14 cellular contexts compared by ENCODE assay signal in the genomic region with DNA sequence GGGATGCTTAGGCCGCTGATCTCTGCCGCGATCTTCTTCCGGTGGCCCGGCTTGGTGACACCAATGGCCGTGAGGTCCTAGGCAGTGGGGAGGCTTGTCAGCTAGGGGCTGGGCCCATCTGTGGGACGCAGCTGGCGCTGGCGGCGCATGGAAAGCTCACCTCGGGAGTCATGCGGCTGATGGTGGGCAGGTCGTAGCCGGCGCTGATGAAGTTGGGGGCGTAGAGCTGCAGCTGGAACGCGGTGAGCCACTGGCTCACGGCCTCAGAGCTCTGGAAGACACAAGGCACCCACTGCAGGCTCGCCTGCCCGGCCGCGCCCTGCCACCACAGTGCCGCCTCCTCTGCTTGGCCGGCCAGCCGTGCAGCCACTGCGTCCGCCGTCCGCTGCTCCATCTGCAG. TPM values are rescaled to one million over a fixed set of nuclear protein-coding genes. Genes with fewer than 3 reads are reported as not detected.
A peak's percentile ranks its signal among the peaks of the same experiment; 100 is the strongest.
DNase-seq lines count a peak whose midpoint lies in the region; ATAC-seq and TF ChIP-seq lines count a peak whose summit lies in the region.
"Had no signal": no experiment of that assay in that cellular context is flagged by ENCODE, and none has a peak within 500 bp of the region (broad histone marks: within the 10 kb centered on the region; RNA-seq: fewer than 3 reads in every experiment).

No MANE protein-coding gene starts in this region.

- DNase-seq in Caki2 (ENCODE audit: low read depth): peak; percentile 54
- peak; percentile 35 for DNase-seq in glomerular visceral epithelial cell (ENCODE audit: extremely low spot score)
- DNase-seq in neuronal stem cell (ENCODE audit: low spot score): no peak
- DNase-seq in uterus: no peak
- DNase-seq in MM.1S: no peak
- DNase-seq: AML-193; C1 segment of cervical spinal cord; CD4-positive, CD25-positive, alpha-beta regulatory T cell; CD8-positive, alpha-beta memory T cell; COR-L47; H9 had no signal

- H2BK5ac ChIP-seq in neuronal stem cell (ENCODE audit: low read length): peak overlapping the region; percentile 53

- H3K23ac ChIP-seq in neuronal stem cell (ENCODE audit: low read depth, low read length, poor library complexity): peak overlapping the region; percentile 22

- H3K27ac ChIP-seq in neuronal stem cell (replicated peaks; ENCODE audit: low read length) (no peak overlapping the region), uterus (no peak overlapping the region), MM.1S (ENCODE audit: low read length) (no peak overlapping the region)
- H3K27ac ChIP-seq: A549, HL-60 had no signal

- intact Hi-C loops in uterus (cut with DNase I; ENCODE audit: low total_unique reads): no loop called here

- H3K27me3 ChIP-seq in neuronal stem cell (ENCODE audit: control insufficient read depth in 3 of 3, insufficient read depth in 3 of 3, low read depth in 1 of 3, low read length in 3 of 3) (no peaks in the 10 kb centered on the region), uterus (no peaks in the 10 kb centered on the region), MM.1S (replicated peaks; ENCODE audit: insufficient read depth, low read length) (peaks cover 44% of the 10 kb centered on the region)

- no peaks in the 10 kb centered on the region for H3F3A ChIP-seq in MM.1S (ENCODE audit: insufficient read depth, low read length)

- no peak overlapping the region for H3K18ac ChIP-seq in neuronal stem cell (ENCODE audit: low read length)

- H3K4me1 ChIP-seq in neuronal stem cell (ENCODE audit: control insufficient read depth in 2 of 2, insufficient read depth in 1 of 2, low read depth in 1 of 2, low read length in 2 of 2) (peaks cover 0 to 3% of the 10 kb centered on the region in 2 donors), uterus (no peaks in the 10 kb centered on the region), MM.1S (ENCODE audit: low read length) (no peaks in the 10 kb centered on the region)
- H3K4me1 ChIP-seq: A549 had no signal

- H3K9me3 ChIP-seq in neuronal stem cell (replicated peaks in 1 of 2; ENCODE audit: control insufficient read depth in 2 of 2, insufficient read depth in 1 of 2, low read depth in 1 of 2, low read length in 2 of 2) (no peaks in the 10 kb centered on the region), uterus (no peaks in the 10 kb centered on the region), MM.1S (replicated peaks; ENCODE audit: insufficient read depth, low read length) (no peaks in the 10 kb centered on the region)
- H3K9me3 ChIP-seq: A549 had no signal

- no peak overlapping the region for H2AK5ac ChIP-seq in neuronal stem cell (ENCODE audit: low read depth, low read length)

- no CpG with 5 or more reads among the region's 30 CpGs for WGBS in neuronal stem cell (ENCODE audit: extremely low coverage in 2 of 2, insufficient read length in 2 of 2, insufficient replicate concordance in 1 of 2), 2 donors

- TF ChIP-seq CTCF in uterus (IDR thresholded peaks at IDR 0.05) (no peak), MM.1S (IDR thresholded peaks at IDR 0.05; ENCODE audit: low read length) (no peak)

- H3K36me3 ChIP-seq in neuronal stem cell (replicated peaks in 1 of 2; ENCODE audit: control insufficient read depth in 2 of 2, insufficient read depth in 2 of 2, low read length in 2 of 2) (peaks cover 3 to 18% of the 10 kb centered on the region in 2 donors), uterus (no peaks in the 10 kb centered on the region), MM.1S (replicated peaks; ENCODE audit: insufficient read depth, low read length) (no peaks in the 10 kb centered on the region)

- no peak for ATAC-seq in GM18873 (IDR thresholded peaks at IDR 0.05; ENCODE audit: low FRiP score, unreplicated experiment)

- H3K9me2 ChIP-seq in MM.1S (replicated peaks; ENCODE audit: insufficient read depth, low read length): no peaks in the 10 kb centered on the region

- H3K79me1 ChIP-seq in neuronal stem cell (ENCODE audit: low read depth, low read length): peaks cover 2% of the 10 kb centered on the region

- H2AFZ ChIP-seq in neuronal stem cell (ENCODE audit: low read length) (no peak overlapping the region), MM.1S (ENCODE audit: low read length) (no peak overlapping the region)

- no peaks in the 10 kb centered on the region for H4K20me1 ChIP-seq in MM.1S (ENCODE audit: insufficient read depth, low read length)

- no peak for TF ChIP-seq POLR2A in uterus (IDR thresholded peaks at IDR 0.05)

- no peak overlapping the region for H2BK15ac ChIP-seq in neuronal stem cell (ENCODE audit: low read length)

- no peak overlapping the region for H3K4ac ChIP-seq in neuronal stem cell (ENCODE audit: low read length)

- no peak overlapping the region for H3K14ac ChIP-seq in neuronal stem cell (ENCODE audit: low read length)

- H2BK12ac ChIP-seq in neuronal stem cell (ENCODE audit: low read length): no peak overlapping the region

- H3K9ac ChIP-seq in neuronal stem cell (ENCODE audit: low read depth, low read length, poor library complexity) (no peak overlapping the region), MM.1S (ENCODE audit: low read length) (no peak overlapping the region)

- in situ Hi-C loops in Caki2 (cut with HindIII; ENCODE audit: low pct_unique_long_range_greater_than_20kb, low sequenced_read_pairs): no loop called here

- no peak overlapping the region for H3K4me2 ChIP-seq in neuronal stem cell (ENCODE audit: insufficient read depth, low read length, poor library complexity, severe bottlenecking)
- H3K4me2 ChIP-seq in MM.1S (ENCODE audit: low read depth, low read length): no peak overlapping the region
- H3K4me2 ChIP-seq: A549 had no signal

- no peak overlapping the region for H3K4me3 ChIP-seq in neuronal stem cell (ENCODE audit: low read length in 2 of 2)
- no peak overlapping the region for H3K4me3 ChIP-seq in uterus
- no peak overlapping the region for H3K4me3 ChIP-seq in MM.1S (ENCODE audit: low read length)
- H3K4me3 ChIP-seq: A549 had no signal

- no peaks in the 10 kb centered on the region for H3K79me2 ChIP-seq in MM.1S (ENCODE audit: low read length)

- H4K8ac ChIP-seq in neuronal stem cell (ENCODE audit: low read depth, low read length): no peak overlapping the region

- H4K91ac ChIP-seq in neuronal stem cell (ENCODE audit: low read depth, low read length, poor library complexity): no peak overlapping the region

- H2BK120ac ChIP-seq in neuronal stem cell (ENCODE audit: low read depth, low read length): no peak overlapping the region

RNA-seq across cellular contexts. Expression of gene CASKIN1, which starts 12.7 kb away (rescaled TPM):
- total RNA-seq in Caki2 (2014; rRNA removed; shearing (Covaris generic); ENCODE audit: low replicate concordance): 0.03 TPM in 1 of 2 replicates, not detected in the other
- 4.7 TPM for polyA plus RNA-seq in neuronal stem cell (2013, experiment 1 of 2)
- polyA plus RNA-seq in neuronal stem cell (2013, experiment 2 of 2): 4.7 TPM
- total RNA-seq in uterus: 1 to 10 TPM in 1 of 4 donors, under 1 TPM in 1, not detected in 2; 0.40 to 2.7 TPM
- total RNA-seq: CD4-positive, CD25-positive, alpha-beta regulatory T cell had no signal
- polyA plus RNA-seq: CD4-positive, CD25-positive, alpha-beta regulatory T cell; CD8-positive, alpha-beta memory T cell had no signal

RNA-seq across cellular contexts. Expression of gene MLST8, which starts 21.6 kb away (rescaled TPM):
- 81.6 and 90.5 TPM in 2 replicates for total RNA-seq in Caki2 (2014; rRNA removed; shearing (Covaris generic); ENCODE audit: low replicate concordance)
- 74.1 TPM for polyA plus RNA-seq in neuronal stem cell (2013, experiment 1 of 2)
- 70.9 TPM for polyA plus RNA-seq in neuronal stem cell (2013, experiment 2 of 2)
- total RNA-seq in uterus: 10 to 100 TPM in 3 of 4 donors, 1 to 10 TPM in 1; 9.3 to 32.8 (median 21.5) TPM

RNA-seq across cellular contexts. Expression of gene BRICD5, which starts 27.0 kb away (rescaled TPM):
- total RNA-seq in Caki2 (2014; rRNA removed; shearing (Covaris generic); ENCODE audit: low replicate concordance): 0.12 and 1.1 TPM in 2 replicates
- 9.0 TPM for polyA plus RNA-seq in neuronal stem cell (2013, experiment 1 of 2)
- polyA plus RNA-seq in neuronal stem cell (2013, experiment 2 of 2): 9.1 TPM
- 10 to 100 TPM in 1 of 4 donors, 1 to 10 TPM in 3; 1.2 to 16.9 (median 1.7) TPM for total RNA-seq in uterus

RNA-seq across cellular contexts. Expression of gene TRAF7, which starts 28.1 kb away (rescaled TPM):
- 94.4 and 101 TPM in 2 replicates for total RNA-seq in Caki2 (2014; rRNA removed; shearing (Covaris generic); ENCODE audit: low replicate concordance)
- polyA plus RNA-seq in neuronal stem cell (2013, experiment 1 of 2): 117 TPM
- polyA plus RNA-seq in neuronal stem cell (2013, experiment 2 of 2): 112 TPM
- total RNA-seq in uterus: 10 to 100 TPM; 15.3 to 97.1 (median 51.7) TPM

RNA-seq across cellular contexts. Expression of gene PGP, which starts 31.0 kb away (rescaled TPM):
- 59.6 and 78.5 TPM in 2 replicates for total RNA-seq in Caki2 (2014; rRNA removed; shearing (Covaris generic); ENCODE audit: low replicate concordance)
- polyA plus RNA-seq in neuronal stem cell (2013, experiment 1 of 2): 32.8 TPM
- polyA plus RNA-seq in neuronal stem cell (2013, experiment 2 of 2): 31.7 TPM
- total RNA-seq in uterus: 10 to 100 TPM in 2 of 4 donors, 1 to 10 TPM in 2; 2.6 to 14.4 (median 10.4) TPM

Comparison
In these comparisons a context has a peak if more than half of its experiments do, and no peak if none do; other contexts are left out.
1. DNase-seq: peak in Caki2 (single experiment) and glomerular visceral epithelial cell (single experiment); none in neuronal stem cell (single experiment), uterus (0 of 2) and MM.1S (single experiment).